1 cellular context compared by ENCODE assay signal in the genomic region with DNA sequence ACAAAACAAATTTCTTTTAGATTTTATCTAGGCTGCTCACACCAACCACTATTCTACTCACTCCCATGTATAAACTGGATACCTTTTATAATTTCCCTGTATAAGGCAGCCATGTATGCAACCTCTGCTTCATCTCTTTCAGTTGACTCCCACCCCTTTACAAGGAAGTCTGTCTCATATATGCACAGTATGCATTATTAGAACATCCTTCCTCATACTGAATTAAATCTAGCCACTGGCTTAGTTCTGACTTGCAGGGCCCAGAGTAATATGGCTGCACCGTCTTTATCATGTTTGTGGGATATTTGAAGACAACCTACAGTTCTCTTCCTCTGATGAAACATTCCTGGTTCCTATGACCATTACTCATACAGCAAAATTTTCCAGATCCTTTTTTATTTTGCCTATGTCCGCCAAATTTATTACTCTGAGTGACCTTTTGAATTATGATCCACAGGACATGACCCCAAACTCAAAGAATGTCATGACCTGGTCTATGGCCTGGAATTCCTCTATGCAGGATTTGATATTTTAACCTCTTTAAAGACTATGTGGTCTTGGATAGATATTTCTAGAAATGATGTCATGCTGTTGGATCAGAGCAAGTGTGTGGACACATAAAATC.
TF ChIP-seq lines count a peak whose summit lies in the region.

No MANE protein-coding gene starts in this region.

TF ChIP-seq in HepG2, 621 proteins besides CTCF, POLR2A, EP300 and RAD21 (continued from another document):
- TF ChIP-seq, protein P1, sequence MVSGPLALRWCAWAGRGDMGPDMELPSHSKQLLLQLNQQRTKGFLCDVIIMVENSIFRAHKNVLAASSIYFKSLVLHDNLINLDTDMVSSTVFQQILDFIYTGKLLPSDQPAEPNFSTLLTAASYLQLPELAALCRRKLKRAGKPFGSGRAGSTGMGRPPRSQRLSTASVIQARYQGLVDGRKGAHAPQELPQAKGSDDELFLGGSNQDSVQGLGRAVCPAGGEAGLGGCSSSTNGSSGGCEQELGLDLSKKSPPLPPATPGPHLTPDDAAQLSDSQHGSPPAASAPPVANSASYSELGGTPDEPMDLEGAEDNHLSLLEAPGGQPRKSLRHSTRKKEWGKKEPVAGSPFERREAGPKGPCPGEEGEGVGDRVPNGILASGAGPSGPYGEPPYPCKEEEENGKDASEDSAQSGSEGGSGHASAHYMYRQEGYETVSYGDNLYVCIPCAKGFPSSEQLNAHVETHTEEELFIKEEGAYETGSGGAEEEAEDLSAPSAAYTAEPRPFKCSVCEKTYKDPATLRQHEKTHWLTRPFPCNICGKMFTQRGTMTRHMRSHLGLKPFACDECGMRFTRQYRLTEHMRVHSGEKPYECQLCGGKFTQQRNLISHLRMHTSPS (CRISPR knock-in tag; IDR thresholded peaks at IDR 0.05; ENCODE audit: low read depth) = no peak
- TF ChIP-seq HNRNPL (IDR thresholded peaks at IDR 0.05; ENCODE audit: low read depth, low read length) = no peak
- TF ChIP-seq ATF7 (IDR thresholded peaks at IDR 0.05) = peak; percentile 51
- no peak for TF ChIP-seq ATF7 (CRISPR knock-in tag; IDR thresholded peaks at IDR 0.05)
- TF ChIP-seq YEATS4 (CRISPR knock-in tag; IDR thresholded peaks at IDR 0.05; ENCODE audit: borderline replicate concordance) = no peak
- no peak for TF ChIP-seq SRF (IDR thresholded peaks at IDR 0.05; ENCODE audit: low read depth, low read length)
- TF ChIP-seq KDM4B (CRISPR knock-in tag; IDR thresholded peaks at IDR 0.05) = no peak
- no peak for TF ChIP-seq PITX1 (CRISPR knock-in tag; IDR thresholded peaks at IDR 0.05)
- no peak for TF ChIP-seq ZNF572 (CRISPR knock-in tag; IDR thresholded peaks at IDR 0.05)
- no peak for TF ChIP-seq ZNF136 (CRISPR knock-in tag; IDR thresholded peaks at IDR 0.05; ENCODE audit: low read depth)
- 0 out of 2 replicates have a peak, but pooled peaks have one; percentile 3 for TF ChIP-seq MAFF (IDR thresholded peaks at IDR 0.05; ENCODE audit: low read depth, low read length)
